In genomic region chr3:127799476-127800222, GRCh38 we compare ENCODE assay signal across 11 cellular contexts. TPM values are rescaled to one million over a fixed set of nuclear protein-coding genes. Genes with fewer than 3 reads are reported as not detected.
A peak's percentile ranks its signal among the peaks of the same experiment; 100 is the strongest.
DNase-seq lines count a peak whose midpoint lies in the region; ATAC-seq and TF ChIP-seq lines count a peak whose summit lies in the region.
"Had no signal": no experiment of that assay in that cellular context is flagged by ENCODE, and none has a peak within 500 bp of the region (broad histone marks: within the 10 kb centered on the region; RNA-seq: fewer than 3 reads in every experiment).

No MANE protein-coding gene starts in this region.

- POLR2A ChIA-PET in MCF 10A (lab: Yijun Ruan, JAX) (interaction anchor here (1.6 kb wide), 1 partner anchor 32 kb away, joined by 6 read pairs; no protein-coding TSS in a partner anchor), HEK293T (lab: Yijun Ruan, JAX) (no interaction called here)

- no peaks in the 10 kb centered on the region for H3K27me3 Mint-ChIP-seq in MCF 10A (ENCODE audit: insufficient read depth, unreplicated experiment)
- H3K27me3 Mint-ChIP-seq in stimulated activated naive B cell treated with anti-CD40 and anti-IgM and Interleukin-4, amounts not matched to agents 10 μg/mL and 1 μg/mL and 100 μg/mL, for 72 hours, result no peaks in the 10 kb centered on the region

- no peaks in the 10 kb centered on the region for H3K27me3 ChIP-seq in breast epithelium
- H3K27me3 ChIP-seq: BE2C had no signal

- no peaks in the 10 kb centered on the region for H3K4me1 ChIP-seq in breast epithelium

- H3K4me3 ChIP-seq in breast epithelium (no peak overlapping the region), fibroblast of pulmonary artery (replicated peaks; ENCODE audit: low read depth, low read length) (no peak overlapping the region)
- H3K4me3 ChIP-seq: lower lobe of right lung had no signal

- H3K9me3 Mint-ChIP-seq in MCF 10A (ENCODE audit: unreplicated experiment), result no peaks in the 10 kb centered on the region
- peaks cover 0 to 4% of the 10 kb centered on the region in 2 donors for H3K9me3 Mint-ChIP-seq in stimulated activated naive B cell treated with anti-CD40 and anti-IgM and Interleukin-4, amounts not matched to agents 10 μg/mL and 1 μg/mL and 100 μg/mL, for 72 hours

- no peaks in the 10 kb centered on the region for H3K36me3 ChIP-seq in breast epithelium
- H3K36me3 ChIP-seq: BE2C had no signal

- H3K27ac Mint-ChIP-seq in MCF 10A (ENCODE audit: low read depth, unreplicated experiment), result peak overlapping the region; percentile 37
- H3K27ac Mint-ChIP-seq in stimulated activated naive B cell treated with anti-CD40 and anti-IgM and Interleukin-4, amounts not matched to agents 10 μg/mL and 1 μg/mL and 100 μg/mL, for 72 hours, result peak overlapping the region; percentile 44

- no peak for TF ChIP-seq POLR2A in breast epithelium (IDR thresholded peaks at IDR 0.05)

- no peak for ATAC-seq in stimulated activated naive B cell treated with anti-CD40 and anti-IgM and Interleukin-4, amounts not matched to agents 10 μg/mL and 1 μg/mL and 100 μg/mL, for 72 hours (replicated peaks)
- ATAC-seq in GM19452 (IDR thresholded peaks at IDR 0.05; ENCODE audit: unreplicated experiment), result no peak
- ATAC-seq: lower lobe of right lung had no signal

- CTCF ChIA-PET in MCF 10A (lab: Yijun Ruan, JAX), result no interaction called here
- CTCF ChIA-PET in HEK293T (lab: Yijun Ruan, JAX), result interaction anchor here (0.6 kb wide), 1 partner anchor 116 kb away, joined by 4 read pairs; no protein-coding TSS in a partner anchor

- H3K36me3 Mint-ChIP-seq in MCF 10A (ENCODE audit: insufficient read depth, unreplicated experiment), result no peaks in the 10 kb centered on the region
- H3K36me3 Mint-ChIP-seq in stimulated activated naive B cell treated with anti-CD40 and anti-IgM and Interleukin-4, amounts not matched to agents 10 μg/mL and 1 μg/mL and 100 μg/mL, for 72 hours, result peaks cover 20 to 48% of the 10 kb centered on the region in 2 donors

- DNase-seq in MCF 10A (ENCODE audit: unreplicated experiment) (peak; percentile 65), breast epithelium (ENCODE audit: low spot score in 2 of 2) (no peak), T1000 (lab: John Stamatoyannopoulos, UW) (peak; percentile 32), fibroblast of pulmonary artery (ENCODE audit: low read depth) (peak; percentile 84), DMS53 (lab: John Stamatoyannopoulos, UW) (no peak), HEK293T (ENCODE audit: extremely low spot score) (no peak)
- no peak for DNase-seq in stimulated activated naive B cell treated with anti-CD40 and anti-IgM and Interleukin-4, amounts not matched to agents 10 μg/mL and 1 μg/mL and 100 μg/mL, for 72 hours
- DNase-seq: BE2C, lower lobe of right lung had no signal

- H3K4me3 Mint-ChIP-seq in MCF 10A (ENCODE audit: unreplicated experiment), result no peak overlapping the region
- H3K4me3 Mint-ChIP-seq in stimulated activated naive B cell treated with anti-CD40 and anti-IgM and Interleukin-4, amounts not matched to agents 10 μg/mL and 1 μg/mL and 100 μg/mL, for 72 hours, result no peak overlapping the region
- H3K4me3 Mint-ChIP-seq: stimulated activated naive CD8-positive, alpha-beta T cell treated with anti-CD3 and anti-CD28 coated beads, Interleukin-15, Interleukin-2, amounts not matched to agents 100 ng/mL and 50 ng/mL, for 24 hours had no signal

- H3K4me1 Mint-ChIP-seq in MCF 10A (ENCODE audit: insufficient read depth, unreplicated experiment), result peaks cover 42% of the 10 kb centered on the region
- peaks cover 15 to 25% of the 10 kb centered on the region in 2 donors for H3K4me1 Mint-ChIP-seq in stimulated activated naive B cell treated with anti-CD40 and anti-IgM and Interleukin-4, amounts not matched to agents 10 μg/mL and 1 μg/mL and 100 μg/mL, for 72 hours

- BruUV-seq in MCF 10A (replicated peaks; lab: Mats Ljungman, UMichigan), result no TSS peak

- no peak overlapping the region for H3K27ac ChIP-seq in breast epithelium
- H3K27ac ChIP-seq: lower lobe of right lung had no signal

- TF ChIP-seq CTCF in MCF 10A (IDR thresholded peaks at IDR 0.05; ENCODE audit: unreplicated experiment) (no peak), breast epithelium (IDR thresholded peaks at IDR 0.05) (no peak), fibroblast of pulmonary artery (IDR thresholded peaks at IDR 0.05; ENCODE audit: low read length, missing control alignments) (no peak)

- H3K9me3 ChIP-seq in breast epithelium, result no peaks in the 10 kb centered on the region
- H3K9me3 ChIP-seq: BE2C, lower lobe of right lung had no signal

- intact Hi-C loops in MCF 10A (cut with micrococcal nuclease), result loop anchor here (5.0 kb wide), 1 partner anchor 32 kb away; no protein-coding TSS in a partner anchor
- intact Hi-C loops in breast epithelium (cut with DNase I; ENCODE audit: low total_unique reads), result no loop called here

TF ChIP-seq in HEK293T, 16 proteins besides CTCF, POLR2A, EP300 and RAD21:
- TF ChIP-seq ELF4 (IDR thresholded peaks at IDR 0.05) (no peak), L3MBTL2 (conservative IDR thresholded peaks at IDR 0.05) (no peak)

RNA-seq across cellular contexts. Expression of gene MGLL, which starts 22.7 kb away (rescaled TPM):
- total RNA-seq in MCF 10A (2022) (12.6 and 25.3 TPM in 2 replicates), breast epithelium (10 to 100 TPM; 25.8 to 79.5 (median 30.2) TPM)

Comparison
In these comparisons a context has a peak if more than half of its experiments do, and no peak if none do; other contexts are left out.
1. DNase-seq: peak in MCF 10A (single experiment), T1000 (single experiment) and fibroblast of pulmonary artery (single experiment); none in breast epithelium (0 of 2), stimulated activated naive B cell treated with anti-CD40 and anti-IgM and Interleukin-4, amounts not matched to agents 10 μg/mL and 1 μg/mL and 100 μg/mL, for 72 hours (single experiment), DMS53 (single experiment) and HEK293T (single experiment).